In the genomic region with DNA sequence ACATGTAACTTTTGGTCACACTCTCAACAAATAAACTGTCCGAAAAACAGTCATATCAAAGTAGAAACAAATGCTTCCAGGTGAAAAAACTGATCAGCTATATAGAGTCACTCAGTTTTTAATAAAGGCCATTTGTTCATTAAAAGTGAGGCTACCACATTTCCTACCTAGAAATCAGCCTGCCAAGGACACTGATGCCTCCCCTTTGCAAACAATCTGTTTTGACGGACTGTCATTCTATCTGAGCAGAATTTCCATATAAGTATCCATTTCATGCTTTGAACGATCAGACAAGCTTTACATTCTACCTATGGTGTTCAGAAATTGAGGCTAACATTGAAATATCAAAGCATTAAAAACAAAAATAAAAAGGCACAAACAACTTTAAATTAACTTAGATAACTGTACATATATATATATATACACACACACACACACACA, we compare ENCODE assay signal across 11 cellular contexts. TPM values are rescaled to one million over a fixed set of nuclear protein-coding genes. Genes with fewer than 3 reads are reported as not detected.
DNase-seq lines count a peak whose midpoint lies in the region; ATAC-seq and TF ChIP-seq lines count a peak whose summit lies in the region.
"Had no signal": no experiment of that assay in that cellular context is flagged by ENCODE, and none has a peak within 500 bp of the region (broad histone marks: within the 10 kb centered on the region; RNA-seq: fewer than 3 reads in every experiment).

No MANE protein-coding gene starts in this region.

- H3K9me2 ChIP-seq in GM23338 (ENCODE audit: insufficient read depth), result no peaks in the 10 kb centered on the region
- H3K9me2 ChIP-seq in Karpas-422 (replicated peaks; ENCODE audit: insufficient read depth, low read length), result no peaks in the 10 kb centered on the region

- H3K9me3 Mint-ChIP-seq in GM23338, result peaks cover 5% of the 10 kb centered on the region; the same call in 2 of the 3 replicates
- H3K9me3 Mint-ChIP-seq in activated T-cell treated with anti-CD3 and anti-CD28 coated beads, Interleukin-2, amount 50 U/mL, for 72 hours, result no peaks in the 10 kb centered on the region
- H3K9me3 Mint-ChIP-seq: activated T-cell treated with anti-CD3 and anti-CD28 coated beads, Interleukin-2, amount 50 U/mL, for 24 hours had no signal

- H3K9me3 ChIP-seq in skeletal muscle tissue (ENCODE audit: control insufficient read depth in 3 of 3, low read length in 3 of 3), result no peaks in the 10 kb centered on the region
- H3K9me3 ChIP-seq in Karpas-422 (ENCODE audit: low read length), result no peaks in the 10 kb centered on the region

- H3K9ac ChIP-seq in skeletal muscle tissue (ENCODE audit: low read depth in 1 of 3, low read length in 3 of 3), result peak overlapping the region in 1 of 3 donors; percentile 33
- H3K9ac ChIP-seq in Karpas-422 (ENCODE audit: low read length), result no peak overlapping the region

- peak overlapping the region; percentile 79 for H3K4me2 ChIP-seq in GM23338
- no peak overlapping the region for H3K4me2 ChIP-seq in Karpas-422 (ENCODE audit: low read depth, low read length, poor library complexity, severe bottlenecking)

- peak overlapping the region; percentile 61 for H3K4me3 ChIP-seq in GM23338
- H3K4me3 ChIP-seq in brain microvascular endothelial cell (ENCODE audit: low read depth, low read length), result peak overlapping the region; percentile 92
- H3K4me3 ChIP-seq in skeletal muscle tissue (ENCODE audit: low read length in 3 of 3), result peak overlapping the region in 2 of 3 donors; percentile 42 to 84
- no peak overlapping the region for H3K4me3 ChIP-seq in Karpas-422 (ENCODE audit: low read length)

- no peak overlapping the region for H2AFZ ChIP-seq in GM23338
- no peak overlapping the region for H2AFZ ChIP-seq in Karpas-422 (ENCODE audit: low read length)

- no peak overlapping the region for H3K27ac Mint-ChIP-seq in GM23338
- H3K27ac Mint-ChIP-seq in activated T-cell treated with anti-CD3 and anti-CD28 coated beads, Interleukin-2, amount 50 U/mL, for 72 hours, result no peak overlapping the region
- H3K27ac Mint-ChIP-seq: activated T-cell treated with anti-CD3 and anti-CD28 coated beads, Interleukin-2, amount 50 U/mL, for 24 hours had no signal

- H3K27me3 ChIP-seq in GM23338 (ENCODE audit: insufficient read depth) (no peaks in the 10 kb centered on the region), brain microvascular endothelial cell (replicated peaks) (no peaks in the 10 kb centered on the region), skeletal muscle tissue (ENCODE audit: control insufficient read depth in 3 of 3, insufficient read depth in 3 of 3, low read length in 3 of 3) (peaks cover 0 to 22% (median 21%) of the 10 kb centered on the region in 3 donors), Karpas-422 (ENCODE audit: low read length) (no peaks in the 10 kb centered on the region)

- H3K36me3 ChIP-seq in GM23338 (ENCODE audit: insufficient read depth) (peaks cover 19% of the 10 kb centered on the region), brain microvascular endothelial cell (replicated peaks) (peaks cover 18% of the 10 kb centered on the region), skeletal muscle tissue (ENCODE audit: control insufficient read depth in 3 of 3, insufficient read depth in 3 of 3, low read length in 3 of 3) (peaks cover 0 to 3% (median 0%) of the 10 kb centered on the region in 3 donors), Karpas-422 (ENCODE audit: insufficient read depth, low read length) (no peaks in the 10 kb centered on the region)

- peaks cover 15% of the 10 kb centered on the region for H4K20me1 ChIP-seq in GM23338 (replicated peaks; ENCODE audit: insufficient read depth)
- no peaks in the 10 kb centered on the region for H4K20me1 ChIP-seq in Karpas-422 (ENCODE audit: insufficient read depth, low read depth, low read length)

- H3K27me3 Mint-ChIP-seq in GM23338 (ENCODE audit: insufficient read depth, low read depth, poor library complexity), result peaks cover 27% of the 10 kb centered on the region
- H3K27me3 Mint-ChIP-seq in activated T-cell treated with anti-CD3 and anti-CD28 coated beads, Interleukin-2, amount 50 U/mL, for 72 hours (ENCODE audit: low read depth), result peaks cover 65% of the 10 kb centered on the region

- peak overlapping the region; percentile 53 for H3K4me3 Mint-ChIP-seq in GM23338
- H3K4me3 Mint-ChIP-seq in activated T-cell treated with anti-CD3 and anti-CD28 coated beads, Interleukin-2, amount 50 U/mL, for 72 hours, result no peak overlapping the region
- H3K4me3 Mint-ChIP-seq: activated T-cell treated with anti-CD3 and anti-CD28 coated beads, Interleukin-2, amount 50 U/mL, for 24 hours had no signal

- H3K79me2 ChIP-seq in GM23338 (replicated peaks; ENCODE audit: insufficient read depth), result peaks cover 24% of the 10 kb centered on the region
- no peaks in the 10 kb centered on the region for H3K79me2 ChIP-seq in Karpas-422 (ENCODE audit: low read length)

- DNase-seq in GM23338 (ENCODE audit: low spot score), result no peak
- DNase-seq in brain microvascular endothelial cell, result peak; percentile 72
- peak; percentile 14 for DNase-seq in kidney tubule cell (ENCODE audit: low spot score)
- DNase-seq in Karpas-422, result no peak
- no peak for DNase-seq in activated T-cell treated with anti-CD3 and anti-CD28 coated beads, Interleukin-2, amount 50 U/mL, for 72 hours
- no peak for DNase-seq in SIG-M5 treated with dmso at 0.1 percent for 504 hours (lab: John Stamatoyannopoulos, UW; ENCODE audit: unreplicated experiment)
- DNase-seq: activated T-cell treated with anti-CD3 and anti-CD28 coated beads, Interleukin-2, amount 50 U/mL, for 24 hours; NCI-H1417; stimulated activated CD4-positive, alpha-beta T cell treated with anti-CD3 and anti-CD28 coated beads, Interleukin-1b, Interleukin-23, amount 100 ng/mL, for 48 hours had no signal

- H3K4me1 ChIP-seq in GM23338 (ENCODE audit: insufficient read depth) (peaks cover 31% of the 10 kb centered on the region), skeletal muscle tissue (ENCODE audit: control insufficient read depth in 3 of 3, insufficient read depth in 3 of 3, low read length in 3 of 3) (peaks cover 9 to 14% (median 13%) of the 10 kb centered on the region in 3 donors), Karpas-422 (ENCODE audit: low read length) (peaks cover 5% of the 10 kb centered on the region)

- H3K36me3 Mint-ChIP-seq in GM23338 (ENCODE audit: low read depth), result peaks cover 41% of the 10 kb centered on the region
- peaks cover 0 to 2% of the 10 kb centered on the region in 2 donors for H3K36me3 Mint-ChIP-seq in activated T-cell treated with anti-CD3 and anti-CD28 coated beads, Interleukin-2, amount 50 U/mL, for 72 hours (ENCODE audit: insufficient read depth in 2 of 2)

- H3F3A ChIP-seq in GM23338 (replicated peaks; ENCODE audit: low read depth), result peaks cover 12% of the 10 kb centered on the region

- in situ Hi-C loops in brain microvascular endothelial cell (cut with HindIII; ENCODE audit: low pct_ligation_motif_present, low sequenced_read_pairs), result no loop called here

- no peak for ATAC-seq in GM23338
- no peak for ATAC-seq in activated T-cell treated with anti-CD3 and anti-CD28 coated beads, Interleukin-2, amount 50 U/mL, for 72 hours (replicated peaks in 1 of 2)
- ATAC-seq in HG03469 (IDR thresholded peaks at IDR 0.05; ENCODE audit: unreplicated experiment), result no peak

- no peak for TF ChIP-seq CTCF in GM23338 (conservative IDR thresholded peaks at IDR 0.05; ENCODE audit: low read depth in 2 of 2)
- TF ChIP-seq CTCF in brain microvascular endothelial cell (IDR thresholded peaks at IDR 0.05; ENCODE audit: low read depth, low read length, missing control alignments), result no peak

- peaks cover 55% of the 10 kb centered on the region for H3K4me1 Mint-ChIP-seq in GM23338
- peaks cover 14% of the 10 kb centered on the region for H3K4me1 Mint-ChIP-seq in activated T-cell treated with anti-CD3 and anti-CD28 coated beads, Interleukin-2, amount 50 U/mL, for 72 hours (ENCODE audit: low read depth)

- H3K27ac ChIP-seq in GM23338 (ENCODE audit: low read depth) (no peak overlapping the region), brain microvascular endothelial cell (peak overlapping the region; percentile 95), skeletal muscle tissue (ENCODE audit: low read depth, low read length) (no peak overlapping the region), Karpas-422 (ENCODE audit: low read length) (no peak overlapping the region)

TF ChIP-seq in GM23338, 12 proteins besides CTCF, POLR2A, EP300 and RAD21 (continues in another document):
- no peak for TF ChIP-seq POLR2AphosphoS5 (IDR thresholded peaks at IDR 0.05; ENCODE audit: low read depth)

RNA-seq across cellular contexts. Expression of a gene that starts 2.9 kb away (rescaled TPM):
- total RNA-seq in GM23338 (2014; rRNA removed; shearing (Covaris generic)), result 159 and 177 TPM in 2 replicates
- 113 and 128 TPM in 2 replicates for polyA plus RNA-seq in GM23338 (2016; fragmentation: Nextera tagmentation; extraction: Ambion mirVana)
- total RNA-seq in skeletal muscle tissue, result 29.7 TPM
- total RNA-seq in Karpas-422 (2014; rRNA removed; shearing (Covaris generic); ENCODE audit: low replicate concordance), result not detected in 2 replicates
- total RNA-seq in activated T-cell treated with anti-CD3 and anti-CD28 coated beads, Interleukin-2, amount 50 U/mL, for 72 hours, result not detected

Comparison
In these comparisons a context has a peak if more than half of its experiments do, and no peak if none do; other contexts are left out.
1. DNase-seq: peak in brain microvascular endothelial cell (single experiment) and kidney tubule cell (single experiment); none in GM23338 (single experiment), Karpas-422 (single experiment), activated T-cell treated with anti-CD3 and anti-CD28 coated beads, Interleukin-2, amount 50 U/mL, for 72 hours (0 of 2) and SIG-M5 treated with dmso at 0.1 percent for 504 hours (single experiment).
2. RNA of a gene that starts 2.9 kb away (total RNA-seq): 159 to 177 TPM in GM23338 and 29.7 TPM in skeletal muscle tissue (single experiment); not detected in Karpas-422 and not detected in activated T-cell treated with anti-CD3 and anti-CD28 coated beads, Interleukin-2, amount 50 U/mL, for 72 hours; every median in the first group is over 10 times any median in the second.